In the genomic region with DNA sequence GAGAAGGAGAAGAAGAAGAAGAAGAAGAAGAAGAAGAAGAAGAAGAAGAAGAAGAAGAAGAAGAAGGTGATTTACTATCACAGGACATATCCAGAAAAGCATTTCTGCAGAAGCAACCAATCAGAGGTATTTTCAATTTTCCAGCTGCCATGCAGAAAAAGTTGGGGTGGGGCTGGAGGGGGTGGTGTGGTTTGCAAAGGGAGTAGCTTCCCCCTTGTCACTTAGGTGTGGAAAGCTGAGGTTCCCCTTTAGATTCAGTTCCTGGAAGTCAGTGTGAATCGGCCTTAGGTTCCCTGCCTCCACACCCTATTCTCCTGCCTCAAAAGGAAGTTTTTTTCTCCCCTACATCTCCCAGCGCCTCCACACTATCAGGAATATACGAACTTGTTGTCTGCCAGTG, we compare ENCODE assay signal across 16 cellular contexts.
A peak's percentile ranks its signal among the peaks of the same experiment; 100 is the strongest.
DNase-seq lines count a peak whose midpoint lies in the region; ATAC-seq and TF ChIP-seq lines count a peak whose summit lies in the region.
"Had no signal": no experiment of that assay in that cellular context is flagged by ENCODE, and none has a peak within 500 bp of the region (broad histone marks: within the 10 kb centered on the region; RNA-seq: fewer than 3 reads in every experiment).

No MANE protein-coding gene starts in this region.

- no peaks in the 10 kb centered on the region for H3K27me3 Mint-ChIP-seq in glutamatergic neuron (ENCODE audit: unreplicated experiment)

- no peaks in the 10 kb centered on the region for H3K36me3 Mint-ChIP-seq in glutamatergic neuron (ENCODE audit: unreplicated experiment)
- H3K36me3 Mint-ChIP-seq: CD14-positive monocyte had no signal

- H3K27ac Mint-ChIP-seq in glutamatergic neuron (ENCODE audit: unreplicated experiment) = peak overlapping the region; percentile 35

- H3K9me3 Mint-ChIP-seq in glutamatergic neuron (ENCODE audit: unreplicated experiment) = no peaks in the 10 kb centered on the region

- H3K4me1 ChIP-seq in DND-41 (ENCODE audit: insufficient read depth, low read length) (peaks cover 10% of the 10 kb centered on the region), MM.1S (ENCODE audit: low read length) (no peaks in the 10 kb centered on the region)
- H3K4me1 ChIP-seq: SJCRH30 had no signal

- no peaks in the 10 kb centered on the region for H3F3A ChIP-seq in MM.1S (ENCODE audit: insufficient read depth, low read length)

- TF ChIP-seq CTCF in DND-41 (IDR thresholded peaks at IDR 0.05; ENCODE audit: borderline replicate concordance, extremely low read depth, low read length, poor library complexity, severe bottlenecking) (no peak), MM.1S (IDR thresholded peaks at IDR 0.05; ENCODE audit: low read length) (no peak), glutamatergic neuron (IDR thresholded peaks at IDR 0.05; ENCODE audit: partially characterized antibody, unreplicated experiment) (no peak)

- peaks cover 16% of the 10 kb centered on the region for H3K4me1 Mint-ChIP-seq in glutamatergic neuron (ENCODE audit: low read depth, unreplicated experiment)

- no peak overlapping the region for H3K4me3 Mint-ChIP-seq in glutamatergic neuron (ENCODE audit: unreplicated experiment)

- no peak overlapping the region for H3K4me3 ChIP-seq in DND-41 (ENCODE audit: low read depth in 1 of 2, low read length in 2 of 2)
- no peak overlapping the region; the same call in 1 of the 2 replicates for H3K4me3 ChIP-seq in MM.1S (ENCODE audit: low read length)
- H3K4me3 ChIP-seq: SJCRH30 had no signal

- H4K20me1 ChIP-seq in DND-41 (ENCODE audit: insufficient read depth, low read length) (no peaks in the 10 kb centered on the region), MM.1S (ENCODE audit: insufficient read depth, low read length) (no peaks in the 10 kb centered on the region)

- ATAC-seq in DND-41 (ENCODE audit: insufficient read depth, low read depth) (0 out of 3 replicates have a peak, but pooled peaks have one; percentile 8), GM18907 (IDR thresholded peaks at IDR 0.05; ENCODE audit: unreplicated experiment) (no peak)
- ATAC-seq: HepG2, Panc1 had no signal

- no peaks in the 10 kb centered on the region for H3K9me2 ChIP-seq in MM.1S (replicated peaks; ENCODE audit: insufficient read depth, low read length)

- peak; percentile 5 for DNase-seq in DND-41
- DNase-seq in MM.1S = no peak
- DNase-seq in NOMO-1 (lab: John Stamatoyannopoulos, UW; ENCODE audit: unreplicated experiment in 2 of 2) = peak; percentile 59 to 76
- DNase-seq in glutamatergic neuron = no peak
- DNase-seq in NAMALWA (ENCODE audit: low spot score) = no peak
- DNase-seq in pons (ENCODE audit: low spot score) = no peak
- no peak for DNase-seq in ureter (ENCODE audit: low spot score)
- DNase-seq: DMS79 treated with DMSO at 0.1 percent for 48 hours, NCI-H1105, NCI-H510A, NCI-H748 treated with DMSO at 0.1 percent for 48 hours had no signal

- H3K36me3 ChIP-seq in DND-41 (ENCODE audit: insufficient read depth, low read length) = no peaks in the 10 kb centered on the region
- H3K36me3 ChIP-seq in MM.1S (replicated peaks; ENCODE audit: insufficient read depth, low read length) = no peaks in the 10 kb centered on the region
- H3K36me3 ChIP-seq: SJCRH30 had no signal

- no peak overlapping the region for H2AFZ ChIP-seq in DND-41 (ENCODE audit: low read depth, low read length)
- H2AFZ ChIP-seq in MM.1S (ENCODE audit: low read length) = 0 out of 2 replicates have a peak overlapping the region, but pooled peaks have one; percentile 12

- H3K9ac ChIP-seq in DND-41 (ENCODE audit: low read depth, low read length) (no peak overlapping the region), MM.1S (ENCODE audit: low read length) (no peak overlapping the region)

- H3K27ac ChIP-seq in DND-41 (ENCODE audit: low read length) = no peak overlapping the region
- no peak overlapping the region for H3K27ac ChIP-seq in MM.1S (ENCODE audit: low read length)
- H3K27ac ChIP-seq: SJCRH30 had no signal

- H3K27me3 ChIP-seq in DND-41 (ENCODE audit: insufficient read depth, low read length, poor library complexity) (no peaks in the 10 kb centered on the region), MM.1S (replicated peaks; ENCODE audit: insufficient read depth, low read length) (no peaks in the 10 kb centered on the region)
- H3K27me3 ChIP-seq: SJCRH30 had no signal

- H3K4me2 ChIP-seq in DND-41 (ENCODE audit: insufficient read depth, low read length) (no peak overlapping the region), MM.1S (ENCODE audit: low read depth, low read length) (peak overlapping the region; percentile 41; the same call in 1 of the 2 replicates)

- H3K9me3 ChIP-seq in DND-41 (ENCODE audit: insufficient read depth, low read length, severe bottlenecking) (no peaks in the 10 kb centered on the region), MM.1S (replicated peaks; ENCODE audit: insufficient read depth, low read length) (no peaks in the 10 kb centered on the region)
- H3K9me3 ChIP-seq: SJCRH30 had no signal

- H3K79me2 ChIP-seq in DND-41 (ENCODE audit: insufficient read depth, low read length) (no peaks in the 10 kb centered on the region), MM.1S (ENCODE audit: low read length) (no peaks in the 10 kb centered on the region)

Comparison
In these comparisons a context has a peak if more than half of its experiments do, and no peak if none do; other contexts are left out.
1. DNase-seq: peak in DND-41 (single experiment) and NOMO-1 (2 of 2); none in MM.1S (single experiment), glutamatergic neuron (single experiment), NAMALWA (single experiment), pons (single experiment) and ureter (single experiment).